1 cellular context compared by ENCODE assay signal in the genomic region with DNA sequence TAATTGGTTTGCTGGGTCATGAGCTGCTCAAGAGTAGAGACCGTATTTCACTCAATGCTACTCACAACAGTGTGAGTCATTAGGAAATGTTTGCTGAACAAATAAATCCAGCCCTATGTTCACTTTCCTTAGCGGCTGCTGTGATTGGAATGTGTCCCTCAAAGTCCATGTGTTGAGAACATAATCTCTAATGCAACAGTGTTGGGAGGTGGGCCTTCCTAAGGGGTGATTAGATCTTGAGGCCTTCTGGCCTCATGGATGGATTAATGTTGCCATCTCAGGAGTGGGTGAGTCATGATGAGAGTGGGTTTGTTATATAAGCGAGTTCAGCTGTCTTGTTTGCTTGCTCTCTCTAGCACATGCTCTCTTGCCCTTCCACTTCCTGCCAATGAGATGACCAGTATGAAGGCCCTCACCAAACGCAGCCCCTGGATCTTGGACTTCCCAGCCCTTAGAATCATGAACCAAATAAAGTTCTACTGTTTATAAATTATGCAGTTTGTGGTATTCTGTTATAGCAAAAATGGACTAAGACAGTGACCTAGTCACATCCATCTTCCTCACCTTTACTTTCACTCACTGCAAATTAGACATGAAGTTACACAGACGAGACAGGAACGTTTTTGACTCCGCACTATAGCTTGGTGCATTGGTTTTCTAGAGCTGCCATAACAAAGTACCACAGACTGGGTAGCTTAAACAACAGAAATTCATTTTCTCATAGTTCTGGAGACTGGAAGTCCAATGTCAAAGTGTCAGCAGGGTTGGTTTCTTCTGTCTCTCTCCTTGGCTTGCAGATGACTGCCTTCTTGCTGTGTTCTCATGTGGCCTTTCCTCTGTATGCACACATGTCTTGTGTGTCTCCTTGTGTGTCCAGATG.
TF ChIP-seq lines count a peak whose summit lies in the region.

No MANE protein-coding gene starts in this region.

TF ChIP-seq in HepG2, 621 proteins besides CTCF, POLR2A, EP300 and RAD21 (continued from another document and continues in another):
- TF ChIP-seq, protein P1, sequence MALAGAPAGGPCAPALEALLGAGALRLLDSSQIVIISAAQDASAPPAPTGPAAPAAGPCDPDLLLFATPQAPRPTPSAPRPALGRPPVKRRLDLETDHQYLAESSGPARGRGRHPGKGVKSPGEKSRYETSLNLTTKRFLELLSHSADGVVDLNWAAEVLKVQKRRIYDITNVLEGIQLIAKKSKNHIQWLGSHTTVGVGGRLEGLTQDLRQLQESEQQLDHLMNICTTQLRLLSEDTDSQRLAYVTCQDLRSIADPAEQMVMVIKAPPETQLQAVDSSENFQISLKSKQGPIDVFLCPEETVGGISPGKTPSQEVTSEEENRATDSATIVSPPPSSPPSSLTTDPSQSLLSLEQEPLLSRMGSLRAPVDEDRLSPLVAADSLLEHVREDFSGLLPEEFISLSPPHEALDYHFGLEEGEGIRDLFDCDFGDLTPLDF (CRISPR knock-in tag; IDR thresholded peaks at IDR 0.05) = 0 out of 2 replicates have a peak, but pooled peaks have one; percentile 23
- TF ChIP-seq MED8 (CRISPR knock-in tag; IDR thresholded peaks at IDR 0.05; ENCODE audit: insufficient replicate concordance) (peak; percentile 76), DPF2 (CRISPR knock-in tag; IDR thresholded peaks at IDR 0.05; ENCODE audit: borderline replicate concordance, low read depth) (peak; percentile 87; the same call in 1 of the 2 replicates), ZNF788 (CRISPR knock-in tag; IDR thresholded peaks at IDR 0.05; ENCODE audit: borderline replicate concordance) (peak; percentile 82; the same call in 1 of the 2 replicates), DR1 (CRISPR knock-in tag; IDR thresholded peaks at IDR 0.05) (no peak), RBFOX2 (IDR thresholded peaks at IDR 0.05; ENCODE audit: low read depth, low read length) (no peak), NCOR1 (IDR thresholded peaks at IDR 0.05; ENCODE audit: borderline replicate concordance, low read length) (peak; percentile 92), SP4 (CRISPR knock-in tag; IDR thresholded peaks at IDR 0.05) (peak; percentile 46; the same call in 1 of the 2 replicates), HMG20B (CRISPR knock-in tag; conservative IDR thresholded peaks at IDR 0.05) (peak; percentile 100), ZNF563 (CRISPR knock-in tag; IDR thresholded peaks at IDR 0.05) (no peak), ZNF660 (CRISPR knock-in tag; IDR thresholded peaks at IDR 0.05; ENCODE audit: borderline replicate concordance, low read depth) (no peak), PPARG (CRISPR knock-in tag; conservative IDR thresholded peaks at IDR 0.05) (peak; percentile 88), WIZ (CRISPR knock-in tag; IDR thresholded peaks at IDR 0.05) (no peak), HDAC6 (IDR thresholded peaks at IDR 0.05; ENCODE audit: low read depth, low read length) (no peak), ZNF678 (CRISPR knock-in tag; IDR thresholded peaks at IDR 0.05) (no peak; the same call in 1 of the 2 replicates), ZNF264 (CRISPR knock-in tag; IDR thresholded peaks at IDR 0.05) (peak; percentile 66; the same call in 1 of the 2 replicates), ZNF180 (CRISPR knock-in tag; IDR thresholded peaks at IDR 0.05; ENCODE audit: borderline replicate concordance, low read depth) (no peak), ZKSCAN1 (IDR thresholded peaks at IDR 0.05; ENCODE audit: low read length) (no peak), ZNF143 (CRISPR knock-in tag; IDR thresholded peaks at IDR 0.05) (peak; percentile 37; the same call in 1 of the 2 replicates), ESRRA (CRISPR knock-in tag; IDR thresholded peaks at IDR 0.05; ENCODE audit: low read depth) (0 out of 2 replicates have a peak, but pooled peaks have one; percentile 55), ZNF253 (CRISPR knock-in tag; IDR thresholded peaks at IDR 0.05; ENCODE audit: borderline replicate concordance) (no peak), ZNF510 (CRISPR knock-in tag; IDR thresholded peaks at IDR 0.05; ENCODE audit: low read depth) (0 out of 2 replicates have a peak, but pooled peaks have one; percentile 68), SIX4 (CRISPR knock-in tag; IDR thresholded peaks at IDR 0.05) (0 out of 2 replicates have a peak, but pooled peaks have one; percentile 64)
- TF ChIP-seq, protein P2, sequence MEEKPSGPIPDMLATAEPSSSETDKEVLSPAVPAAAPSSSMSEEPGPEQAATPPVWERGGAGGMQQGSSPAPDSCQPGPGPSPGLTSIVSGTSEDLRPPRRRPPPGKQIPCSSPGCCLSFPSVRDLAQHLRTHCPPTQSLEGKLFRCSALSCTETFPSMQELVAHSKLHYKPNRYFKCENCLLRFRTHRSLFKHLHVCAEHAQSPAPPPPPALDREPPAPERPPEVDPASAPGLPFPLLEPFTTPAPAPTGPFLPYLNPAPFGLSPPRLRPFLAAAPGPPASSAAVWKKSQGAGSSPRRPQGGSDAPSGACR (CRISPR knock-in tag; IDR thresholded peaks at IDR 0.05) = 0 out of 2 replicates have a peak, but pooled peaks have one; percentile 51
- TF ChIP-seq, protein P3, sequence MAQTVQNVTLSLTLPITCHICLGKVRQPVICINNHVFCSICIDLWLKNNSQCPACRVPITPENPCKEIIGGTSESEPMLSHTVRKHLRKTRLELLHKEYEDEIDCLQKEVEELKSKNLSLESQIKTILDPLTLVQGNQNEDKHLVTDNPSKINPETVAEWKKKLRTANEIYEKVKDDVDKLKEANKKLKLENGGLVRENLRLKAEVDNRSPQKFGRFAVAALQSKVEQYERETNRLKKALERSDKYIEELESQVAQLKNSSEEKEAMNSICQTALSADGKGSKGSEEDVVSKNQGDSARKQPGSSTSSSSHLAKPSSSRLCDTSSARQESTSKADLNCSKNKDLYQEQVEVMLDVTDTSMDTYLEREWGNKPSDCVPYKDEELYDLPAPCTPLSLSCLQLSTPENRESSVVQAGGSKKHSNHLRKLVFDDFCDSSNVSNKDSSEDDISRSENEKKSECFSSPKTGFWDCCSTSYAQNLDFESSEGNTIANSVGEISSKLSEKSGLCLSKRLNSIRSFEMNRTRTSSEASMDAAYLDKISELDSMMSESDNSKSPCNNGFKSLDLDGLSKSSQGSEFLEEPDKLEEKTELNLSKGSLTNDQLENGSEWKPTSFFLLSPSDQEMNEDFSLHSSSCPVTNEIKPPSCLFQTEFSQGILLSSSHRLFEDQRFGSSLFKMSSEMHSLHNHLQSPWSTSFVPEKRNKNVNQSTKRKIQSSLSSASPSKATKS (CRISPR knock-in tag; IDR thresholded peaks at IDR 0.05) = no peak
- TF ChIP-seq, protein P4, sequence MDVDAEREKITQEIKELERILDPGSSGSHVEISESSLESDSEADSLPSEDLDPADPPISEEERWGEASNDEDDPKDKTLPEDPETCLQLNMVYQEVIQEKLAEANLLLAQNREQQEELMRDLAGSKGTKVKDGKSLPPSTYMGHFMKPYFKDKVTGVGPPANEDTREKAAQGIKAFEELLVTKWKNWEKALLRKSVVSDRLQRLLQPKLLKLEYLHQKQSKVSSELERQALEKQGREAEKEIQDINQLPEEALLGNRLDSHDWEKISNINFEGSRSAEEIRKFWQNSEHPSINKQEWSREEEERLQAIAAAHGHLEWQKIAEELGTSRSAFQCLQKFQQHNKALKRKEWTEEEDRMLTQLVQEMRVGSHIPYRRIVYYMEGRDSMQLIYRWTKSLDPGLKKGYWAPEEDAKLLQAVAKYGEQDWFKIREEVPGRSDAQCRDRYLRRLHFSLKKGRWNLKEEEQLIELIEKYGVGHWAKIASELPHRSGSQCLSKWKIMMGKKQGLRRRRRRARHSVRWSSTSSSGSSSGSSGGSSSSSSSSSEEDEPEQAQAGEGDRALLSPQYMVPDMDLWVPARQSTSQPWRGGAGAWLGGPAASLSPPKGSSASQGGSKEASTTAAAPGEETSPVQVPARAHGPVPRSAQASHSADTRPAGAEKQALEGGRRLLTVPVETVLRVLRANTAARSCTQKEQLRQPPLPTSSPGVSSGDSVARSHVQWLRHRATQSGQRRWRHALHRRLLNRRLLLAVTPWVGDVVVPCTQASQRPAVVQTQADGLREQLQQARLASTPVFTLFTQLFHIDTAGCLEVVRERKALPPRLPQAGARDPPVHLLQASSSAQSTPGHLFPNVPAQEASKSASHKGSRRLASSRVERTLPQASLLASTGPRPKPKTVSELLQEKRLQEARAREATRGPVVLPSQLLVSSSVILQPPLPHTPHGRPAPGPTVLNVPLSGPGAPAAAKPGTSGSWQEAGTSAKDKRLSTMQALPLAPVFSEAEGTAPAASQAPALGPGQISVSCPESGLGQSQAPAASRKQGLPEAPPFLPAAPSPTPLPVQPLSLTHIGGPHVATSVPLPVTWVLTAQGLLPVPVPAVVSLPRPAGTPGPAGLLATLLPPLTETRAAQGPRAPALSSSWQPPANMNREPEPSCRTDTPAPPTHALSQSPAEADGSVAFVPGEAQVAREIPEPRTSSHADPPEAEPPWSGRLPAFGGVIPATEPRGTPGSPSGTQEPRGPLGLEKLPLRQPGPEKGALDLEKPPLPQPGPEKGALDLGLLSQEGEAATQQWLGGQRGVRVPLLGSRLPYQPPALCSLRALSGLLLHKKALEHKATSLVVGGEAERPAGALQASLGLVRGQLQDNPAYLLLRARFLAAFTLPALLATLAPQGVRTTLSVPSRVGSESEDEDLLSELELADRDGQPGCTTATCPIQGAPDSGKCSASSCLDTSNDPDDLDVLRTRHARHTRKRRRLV (CRISPR knock-in tag; IDR thresholded peaks at IDR 0.05) = peak; percentile 79; the same call in 1 of the 2 replicates
- TF ChIP-seq, protein P5, sequence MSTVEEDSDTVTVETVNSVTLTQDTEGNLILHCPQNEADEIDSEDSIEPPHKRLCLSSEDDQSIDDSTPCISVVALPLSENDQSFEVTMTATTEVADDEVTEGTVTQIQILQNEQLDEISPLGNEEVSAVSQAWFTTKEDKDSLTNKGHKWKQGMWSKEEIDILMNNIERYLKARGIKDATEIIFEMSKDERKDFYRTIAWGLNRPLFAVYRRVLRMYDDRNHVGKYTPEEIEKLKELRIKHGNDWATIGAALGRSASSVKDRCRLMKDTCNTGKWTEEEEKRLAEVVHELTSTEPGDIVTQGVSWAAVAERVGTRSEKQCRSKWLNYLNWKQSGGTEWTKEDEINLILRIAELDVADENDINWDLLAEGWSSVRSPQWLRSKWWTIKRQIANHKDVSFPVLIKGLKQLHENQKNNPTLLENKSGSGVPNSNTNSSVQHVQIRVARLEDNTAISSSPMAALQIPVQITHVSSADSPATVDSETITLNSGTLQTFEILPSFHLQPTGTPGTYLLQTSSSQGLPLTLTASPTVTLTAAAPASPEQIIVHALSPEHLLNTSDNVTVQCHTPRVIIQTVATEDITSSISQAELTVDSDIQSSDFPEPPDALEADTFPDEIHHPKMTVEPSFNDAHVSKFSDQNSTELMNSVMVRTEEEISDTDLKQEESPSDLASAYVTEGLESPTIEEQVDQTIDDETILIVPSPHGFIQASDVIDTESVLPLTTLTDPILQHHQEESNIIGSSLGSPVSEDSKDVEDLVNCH (CRISPR knock-in tag; IDR thresholded peaks at IDR 0.05) = no peak
- TF ChIP-seq, protein P6, sequence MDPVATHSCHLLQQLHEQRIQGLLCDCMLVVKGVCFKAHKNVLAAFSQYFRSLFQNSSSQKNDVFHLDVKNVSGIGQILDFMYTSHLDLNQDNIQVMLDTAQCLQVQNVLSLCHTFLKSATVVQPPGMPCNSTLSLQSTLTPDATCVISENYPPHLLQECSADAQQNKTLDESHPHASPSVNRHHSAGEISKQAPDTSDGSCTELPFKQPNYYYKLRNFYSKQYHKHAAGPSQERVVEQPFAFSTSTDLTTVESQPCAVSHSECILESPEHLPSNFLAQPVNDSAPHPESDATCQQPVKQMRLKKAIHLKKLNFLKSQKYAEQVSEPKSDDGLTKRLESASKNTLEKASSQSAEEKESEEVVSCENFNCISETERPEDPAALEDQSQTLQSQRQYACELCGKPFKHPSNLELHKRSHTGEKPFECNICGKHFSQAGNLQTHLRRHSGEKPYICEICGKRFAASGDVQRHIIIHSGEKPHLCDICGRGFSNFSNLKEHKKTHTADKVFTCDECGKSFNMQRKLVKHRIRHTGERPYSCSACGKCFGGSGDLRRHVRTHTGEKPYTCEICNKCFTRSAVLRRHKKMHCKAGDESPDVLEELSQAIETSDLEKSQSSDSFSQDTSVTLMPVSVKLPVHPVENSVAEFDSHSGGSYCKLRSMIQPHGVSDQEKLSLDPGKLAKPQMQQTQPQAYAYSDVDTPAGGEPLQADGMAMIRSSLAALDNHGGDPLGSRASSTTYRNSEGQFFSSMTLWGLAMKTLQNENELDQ (CRISPR knock-in tag; IDR thresholded peaks at IDR 0.05; ENCODE audit: borderline replicate concordance) = no peak
- TF ChIP-seq, protein P7, sequence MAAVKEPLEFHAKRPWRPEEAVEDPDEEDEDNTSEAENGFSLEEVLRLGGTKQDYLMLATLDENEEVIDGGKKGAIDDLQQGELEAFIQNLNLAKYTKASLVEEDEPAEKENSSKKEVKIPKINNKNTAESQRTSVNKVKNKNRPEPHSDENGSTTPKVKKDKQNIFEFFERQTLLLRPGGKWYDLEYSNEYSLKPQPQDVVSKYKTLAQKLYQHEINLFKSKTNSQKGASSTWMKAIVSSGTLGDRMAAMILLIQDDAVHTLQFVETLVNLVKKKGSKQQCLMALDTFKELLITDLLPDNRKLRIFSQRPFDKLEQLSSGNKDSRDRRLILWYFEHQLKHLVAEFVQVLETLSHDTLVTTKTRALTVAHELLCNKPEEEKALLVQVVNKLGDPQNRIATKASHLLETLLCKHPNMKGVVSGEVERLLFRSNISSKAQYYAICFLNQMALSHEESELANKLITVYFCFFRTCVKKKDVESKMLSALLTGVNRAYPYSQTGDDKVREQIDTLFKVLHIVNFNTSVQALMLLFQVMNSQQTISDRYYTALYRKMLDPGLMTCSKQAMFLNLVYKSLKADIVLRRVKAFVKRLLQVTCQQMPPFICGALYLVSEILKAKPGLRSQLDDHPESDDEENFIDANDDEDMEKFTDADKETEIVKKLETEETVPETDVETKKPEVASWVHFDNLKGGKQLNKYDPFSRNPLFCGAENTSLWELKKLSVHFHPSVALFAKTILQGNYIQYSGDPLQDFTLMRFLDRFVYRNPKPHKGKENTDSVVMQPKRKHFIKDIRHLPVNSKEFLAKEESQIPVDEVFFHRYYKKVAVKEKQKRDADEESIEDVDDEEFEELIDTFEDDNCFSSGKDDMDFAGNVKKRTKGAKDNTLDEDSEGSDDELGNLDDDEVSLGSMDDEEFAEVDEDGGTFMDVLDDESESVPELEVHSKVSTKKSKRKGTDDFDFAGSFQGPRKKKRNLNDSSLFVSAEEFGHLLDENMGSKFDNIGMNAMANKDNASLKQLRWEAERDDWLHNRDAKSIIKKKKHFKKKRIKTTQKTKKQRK (IDR thresholded peaks at IDR 0.05; ENCODE audit: low read length) = no peak
- TF ChIP-seq, protein P8, sequence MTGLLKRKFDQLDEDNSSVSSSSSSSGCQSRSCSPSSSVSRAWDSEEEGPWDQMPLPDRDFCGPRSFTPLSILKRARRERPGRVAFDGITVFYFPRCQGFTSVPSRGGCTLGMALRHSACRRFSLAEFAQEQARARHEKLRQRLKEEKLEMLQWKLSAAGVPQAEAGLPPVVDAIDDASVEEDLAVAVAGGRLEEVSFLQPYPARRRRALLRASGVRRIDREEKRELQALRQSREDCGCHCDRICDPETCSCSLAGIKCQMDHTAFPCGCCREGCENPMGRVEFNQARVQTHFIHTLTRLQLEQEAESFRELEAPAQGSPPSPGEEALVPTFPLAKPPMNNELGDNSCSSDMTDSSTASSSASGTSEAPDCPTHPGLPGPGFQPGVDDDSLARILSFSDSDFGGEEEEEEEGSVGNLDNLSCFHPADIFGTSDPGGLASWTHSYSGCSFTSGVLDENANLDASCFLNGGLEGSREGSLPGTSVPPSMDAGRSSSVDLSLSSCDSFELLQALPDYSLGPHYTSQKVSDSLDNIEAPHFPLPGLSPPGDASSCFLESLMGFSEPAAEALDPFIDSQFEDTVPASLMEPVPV (CRISPR knock-in tag; IDR thresholded peaks at IDR 0.05) = 0 out of 2 replicates have a peak, but pooled peaks have one; percentile 15
